10 cellular contexts compared by ENCODE assay signal in the genomic region with DNA sequence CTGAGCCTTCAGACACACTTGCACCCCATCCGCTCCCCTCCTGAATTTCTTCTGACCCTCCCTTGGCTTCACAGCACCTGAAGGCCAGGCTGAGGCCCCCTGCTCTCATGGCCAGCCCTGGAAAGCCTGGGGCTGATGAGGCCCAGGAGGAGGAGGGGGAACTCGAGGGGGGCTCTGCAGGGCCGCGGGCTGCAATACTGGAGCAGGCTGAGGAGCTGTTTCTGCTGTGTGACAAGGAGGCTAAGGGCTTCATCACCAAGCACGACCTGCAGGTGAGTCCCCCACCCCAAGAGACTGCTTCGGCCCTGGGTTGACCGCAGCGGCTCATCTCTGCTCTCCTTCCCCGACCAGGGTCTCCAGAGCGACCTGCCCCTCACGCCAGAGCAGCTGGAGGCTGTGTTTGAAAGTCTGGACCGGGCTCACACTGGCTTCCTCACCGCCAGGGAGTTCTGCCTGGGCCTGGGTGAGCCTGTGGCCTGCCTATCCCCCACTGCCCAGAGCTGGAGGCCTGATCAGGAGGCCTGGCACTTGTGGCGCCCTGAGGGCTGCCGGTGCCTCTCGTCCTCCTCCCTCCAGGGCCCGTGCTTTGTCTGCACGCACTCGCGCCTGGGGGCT. TPM values are rescaled to one million over a fixed set of nuclear protein-coding genes. Genes with fewer than 3 reads are reported as not detected.
A peak's percentile ranks its signal among the peaks of the same experiment; 100 is the strongest.
DNase-seq lines count a peak whose midpoint lies in the region; ATAC-seq and TF ChIP-seq lines count a peak whose summit lies in the region.
"Had no signal": no experiment of that assay in that cellular context is flagged by ENCODE, and none has a peak within 500 bp of the region (broad histone marks: within the 10 kb centered on the region; RNA-seq: fewer than 3 reads in every experiment).

No MANE protein-coding gene starts in this region.

- H3K27ac ChIP-seq in liver (ENCODE audit: low read depth in 1 of 2, low read length in 2 of 2) = peak overlapping the region; percentile 14 to 43

- no peak for TF ChIP-seq RAD21 in liver (IDR thresholded peaks at IDR 0.05)

- ATAC-seq in stimulated activated naive B cell treated with anti-CD40 and anti-IgM and Interleukin-4, amounts not matched to agents 10 μg/mL and 1 μg/mL and 100 μg/mL, for 72 hours (replicated peaks) = no peak
- ATAC-seq in GM21619 (IDR thresholded peaks at IDR 0.05; ENCODE audit: unreplicated experiment) (no peak), HG02870 (IDR thresholded peaks at IDR 0.05; ENCODE audit: unreplicated experiment) (no peak)
- ATAC-seq: A549 had no signal

- 75% methylated on average over 20 of the region's 20 CpGs for WGBS in liver

- H3K36me3 ChIP-seq in adipocyte (ENCODE audit: control insufficient read depth, insufficient read depth, low read length, severe bottlenecking) (peaks cover 22% of the 10 kb centered on the region), liver (ENCODE audit: control insufficient read depth in 4 of 4, insufficient read depth in 3 of 4, low read depth in 1 of 4, low read length in 3 of 4) (peaks cover 0 to 7% (median 3%) of the 10 kb centered on the region in 4 donors)

- H3K9me3 ChIP-seq in adipocyte (ENCODE audit: control insufficient read depth, low read length) (no peaks in the 10 kb centered on the region), liver (ENCODE audit: control insufficient read depth in 4 of 4, low read length in 3 of 4) (no peaks in the 10 kb centered on the region)
- H3K9me3 ChIP-seq: A549 had no signal

- H3K4me3 Mint-ChIP-seq in T-helper 2 cell treated with Interferon-gamma antibody and Interleukin-4, amounts not matched to agents 5 μg/mL and 100 μg/mL, for 36 hours = peak overlapping the region; percentile 76
- peak overlapping the region; percentile 71 to 80 for H3K4me3 Mint-ChIP-seq in stimulated activated naive B cell treated with anti-CD40 and anti-IgM and Interleukin-4, amounts not matched to agents 10 μg/mL and 1 μg/mL and 100 μg/mL, for 72 hours

- no peaks in the 10 kb centered on the region for H3K9me3 Mint-ChIP-seq in T-helper 2 cell treated with Interferon-gamma antibody and Interleukin-4, amounts not matched to agents 5 μg/mL and 100 μg/mL, for 36 hours
- no peaks in the 10 kb centered on the region for H3K9me3 Mint-ChIP-seq in stimulated activated naive B cell treated with anti-CD40 and anti-IgM and Interleukin-4, amounts not matched to agents 10 μg/mL and 1 μg/mL and 100 μg/mL, for 72 hours

- H3K4me3 ChIP-seq in adipocyte (ENCODE audit: low read length) (no peak overlapping the region), liver (ENCODE audit: low read depth in 1 of 3, low read length in 3 of 3) (no peak overlapping the region)
- H3K4me3 ChIP-seq: A549 had no signal

- DNase-seq in T-helper 2 cell treated with Interferon-gamma antibody and Interleukin-4, amounts not matched to agents 5 μg/mL and 100 μg/mL, for 36 hours (ENCODE audit: low spot score) = no peak
- DNase-seq in T-helper 2 cell = no peak
- no peak for DNase-seq in adipocyte (ENCODE audit: low read depth)
- DNase-seq in stimulated activated naive B cell treated with anti-CD40 and anti-IgM and Interleukin-4, amounts not matched to agents 10 μg/mL and 1 μg/mL and 100 μg/mL, for 72 hours = no peak
- DNase-seq in posterior cingulate gyrus = no peak

- no peak for TF ChIP-seq CTCF in liver (IDR thresholded peaks at IDR 0.05; ENCODE audit: low read depth, low read length, missing input control)

- no peak overlapping the region for H3K27ac Mint-ChIP-seq in T-helper 2 cell treated with Interferon-gamma antibody and Interleukin-4, amounts not matched to agents 5 μg/mL and 100 μg/mL, for 36 hours
- H3K27ac Mint-ChIP-seq in stimulated activated naive B cell treated with anti-CD40 and anti-IgM and Interleukin-4, amounts not matched to agents 10 μg/mL and 1 μg/mL and 100 μg/mL, for 72 hours = no peak overlapping the region

- peaks cover 9% of the 10 kb centered on the region for H3K36me3 Mint-ChIP-seq in T-helper 2 cell treated with Interferon-gamma antibody and Interleukin-4, amounts not matched to agents 5 μg/mL and 100 μg/mL, for 36 hours (ENCODE audit: low read depth)
- H3K36me3 Mint-ChIP-seq in stimulated activated naive B cell treated with anti-CD40 and anti-IgM and Interleukin-4, amounts not matched to agents 10 μg/mL and 1 μg/mL and 100 μg/mL, for 72 hours = peaks cover 9 to 11% of the 10 kb centered on the region in 2 donors

- H3K4me1 Mint-ChIP-seq in T-helper 2 cell treated with Interferon-gamma antibody and Interleukin-4, amounts not matched to agents 5 μg/mL and 100 μg/mL, for 36 hours (ENCODE audit: low read depth) = peaks cover 12% of the 10 kb centered on the region
- peaks cover 29 to 51% of the 10 kb centered on the region in 2 donors for H3K4me1 Mint-ChIP-seq in stimulated activated naive B cell treated with anti-CD40 and anti-IgM and Interleukin-4, amounts not matched to agents 10 μg/mL and 1 μg/mL and 100 μg/mL, for 72 hours

- intact Hi-C loops in posterior cingulate gyrus (cut with DNase I) = no loop called here

- peaks cover 37% of the 10 kb centered on the region for H3K27me3 Mint-ChIP-seq in T-helper 2 cell treated with Interferon-gamma antibody and Interleukin-4, amounts not matched to agents 5 μg/mL and 100 μg/mL, for 36 hours (ENCODE audit: low read depth)
- peaks cover 38 to 50% of the 10 kb centered on the region in 2 donors for H3K27me3 Mint-ChIP-seq in stimulated activated naive B cell treated with anti-CD40 and anti-IgM and Interleukin-4, amounts not matched to agents 10 μg/mL and 1 μg/mL and 100 μg/mL, for 72 hours

- H3K27me3 ChIP-seq in adipocyte (replicated peaks; ENCODE audit: control insufficient read depth, insufficient read depth, low read length) (no peaks in the 10 kb centered on the region), liver (ENCODE audit: control insufficient read depth in 4 of 4, insufficient read depth in 4 of 4, low read length in 3 of 4) (no peaks in the 10 kb centered on the region)

- H3K9ac ChIP-seq in adipocyte (ENCODE audit: low read length) (peak overlapping the region; percentile 62), liver (ENCODE audit: low read depth in 1 of 2, low read length in 2 of 2) (no peak overlapping the region)

- peaks cover 37% of the 10 kb centered on the region for H3K4me1 ChIP-seq in adipocyte (ENCODE audit: control insufficient read depth, insufficient read depth, low read length)
- peaks cover 56 to 90% (median 68%) of the 10 kb centered on the region in 4 donors for H3K4me1 ChIP-seq in liver (ENCODE audit: control insufficient read depth in 4 of 4, insufficient read depth in 4 of 4, low read length in 3 of 4)

TF ChIP-seq in liver, 16 proteins besides CTCF, POLR2A, EP300 and RAD21:
- no peak for TF ChIP-seq SP1 (IDR thresholded peaks at IDR 0.05)
- TF ChIP-seq GABPA (IDR thresholded peaks at IDR 0.05 in 1 of 2, conservative IDR thresholded peaks at IDR 0.05 in 1 of 2) = no peak
- TF ChIP-seq, protein P1, sequence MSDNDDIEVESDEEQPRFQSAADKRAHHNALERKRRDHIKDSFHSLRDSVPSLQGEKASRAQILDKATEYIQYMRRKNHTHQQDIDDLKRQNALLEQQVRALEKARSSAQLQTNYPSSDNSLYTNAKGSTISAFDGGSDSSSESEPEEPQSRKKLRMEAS (IDR thresholded peaks at IDR 0.05) = no peak
- no peak for TF ChIP-seq EGR1 (IDR thresholded peaks at IDR 0.05; ENCODE audit: low read depth in 2 of 2)
- no peak for TF ChIP-seq TAF1 (conservative IDR thresholded peaks at IDR 0.05)

RNA-seq across cellular contexts. Expression of a gene that starts 0.9 kb away (rescaled TPM):
- 1 to 10 TPM in 1 of 2 donors, under 1 TPM in 1; 0.14 to 2.8 TPM for total RNA-seq in liver
- polyA plus RNA-seq in liver = 1 to 10 TPM; 1.6 to 2.9 TPM
- total RNA-seq: SK-MEL-5 had no signal

RNA-seq across cellular contexts. Expression of a gene that starts 4.1 kb away (rescaled TPM):
- 100 to 1,000 TPM in 1 of 2 donors, 10 to 100 TPM in 1; 31.6 to 127 TPM for total RNA-seq in liver
- polyA plus RNA-seq in liver = 100 to 1,000 TPM; 121 to 264 TPM

RNA-seq across cellular contexts. Expression of a gene that starts 9.9 kb away (rescaled TPM):
- total RNA-seq in liver = 10 to 100 TPM; 13.7 to 29.1 TPM
- 10 to 100 TPM; 25.3 to 58.9 TPM for polyA plus RNA-seq in liver

RNA-seq across cellular contexts. Expression of a gene that starts 13.7 kb away (rescaled TPM):
- 10 to 100 TPM; 28.1 to 60.4 TPM for total RNA-seq in liver
- 100 to 1,000 TPM; 152 to 230 TPM for polyA plus RNA-seq in liver

RNA-seq across cellular contexts. Expression of a gene that starts 14.0 kb away (rescaled TPM):
- total RNA-seq in liver = 10 to 100 TPM; 25.2 to 35.6 TPM
- 10 to 100 TPM; 16.5 to 38.1 TPM for polyA plus RNA-seq in liver
